Comparison of ENCODE assay signal across 8 cellular contexts in the genomic region with DNA sequence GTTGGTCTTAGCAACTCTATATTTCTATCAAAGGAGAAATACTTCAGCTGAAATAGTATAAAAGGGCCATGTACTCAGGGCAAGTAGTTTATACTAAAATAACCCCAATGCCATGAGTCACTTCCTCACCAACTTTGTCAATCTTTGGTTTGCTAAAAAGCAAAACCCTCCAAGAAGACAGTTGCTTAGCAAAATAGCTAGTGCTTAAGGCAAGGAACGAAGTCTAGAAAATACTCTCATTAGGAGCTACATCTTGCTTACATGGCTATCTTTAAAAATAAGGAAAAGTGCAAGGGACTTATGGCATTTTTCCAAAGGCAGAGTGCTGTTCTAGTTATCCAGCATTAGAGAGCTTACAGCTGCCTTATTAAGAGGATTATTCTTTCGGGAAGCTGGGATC. TPM values are rescaled to one million over a fixed set of nuclear protein-coding genes. Genes with fewer than 3 reads are reported as not detected.
DNase-seq lines count a peak whose midpoint lies in the region; TF ChIP-seq lines count a peak whose summit lies in the region.

No MANE protein-coding gene starts in this region.

- H3K27me3 ChIP-seq in SJSA1 (replicated peaks) (no peaks in the 10 kb centered on the region), dorsolateral prefrontal cortex (no peaks in the 10 kb centered on the region)

- DNase-seq in HFF-Myc (ENCODE audit: extremely low read depth, low read depth) = peak; percentile 65
- DNase-seq in SJSA1 (ENCODE audit: low read depth in 1 of 2, low spot score in 2 of 2) = peak in 1 of 2 experiments; percentile 82
- DNase-seq in fibroblast of the conjunctiva (ENCODE audit: low read depth) = peak; percentile 71
- peak; percentile 33 for DNase-seq in smooth muscle cell of the brain vasculature (ENCODE audit: low read depth, low spot score)
- no peak for DNase-seq in HEK293T (ENCODE audit: extremely low spot score)
- DNase-seq in dorsolateral prefrontal cortex = no peak
- no peak for DNase-seq in NCI-H510A treated with DMSO at 0.1 percent for 48 hours (lab: John Stamatoyannopoulos, UW)
- DNase-seq in NCI-H2227 treated with DMSO at 0.1 percent for 48 hours (lab: John Stamatoyannopoulos, UW) = no peak

- H3K4me1 ChIP-seq in SJSA1 (replicated peaks) = peaks cover 82% of the 10 kb centered on the region

- H3K4me3 ChIP-seq in HFF-Myc (replicated peaks; ENCODE audit: low read depth, low read length) (no peak overlapping the region), SJSA1 (no peak overlapping the region), dorsolateral prefrontal cortex (no peak overlapping the region)

- intact Hi-C loops in dorsolateral prefrontal cortex (cut with DNase I) = no loop called here

- TF ChIP-seq CTCF in HFF-Myc (IDR thresholded peaks at IDR 0.05; ENCODE audit: low read depth, low read length, missing control alignments) (no peak), dorsolateral prefrontal cortex (IDR thresholded peaks at IDR 0.05 in 54 of 56, conservative IDR thresholded peaks at IDR 0.05 in 2 of 56; ENCODE audit: low read depth in 1 of 56, partially characterized antibody in 56 of 56) (no peak)

- peaks cover 15% of the 10 kb centered on the region for H3K36me3 ChIP-seq in SJSA1

- CTCF ChIA-PET in HEK293T (lab: Yijun Ruan, JAX) = no interaction called here

- H3K9me3 ChIP-seq in SJSA1 (replicated peaks) = no peaks in the 10 kb centered on the region

- POLR2A ChIA-PET in HEK293T (lab: Yijun Ruan, JAX) = no interaction called here

- H3K27ac ChIP-seq in SJSA1 = peak overlapping the region; percentile 90
- no peak overlapping the region for H3K27ac ChIP-seq in dorsolateral prefrontal cortex

TF ChIP-seq in HEK293T, 16 proteins besides CTCF, POLR2A, EP300 and RAD21:
- TF ChIP-seq, protein P1, sequence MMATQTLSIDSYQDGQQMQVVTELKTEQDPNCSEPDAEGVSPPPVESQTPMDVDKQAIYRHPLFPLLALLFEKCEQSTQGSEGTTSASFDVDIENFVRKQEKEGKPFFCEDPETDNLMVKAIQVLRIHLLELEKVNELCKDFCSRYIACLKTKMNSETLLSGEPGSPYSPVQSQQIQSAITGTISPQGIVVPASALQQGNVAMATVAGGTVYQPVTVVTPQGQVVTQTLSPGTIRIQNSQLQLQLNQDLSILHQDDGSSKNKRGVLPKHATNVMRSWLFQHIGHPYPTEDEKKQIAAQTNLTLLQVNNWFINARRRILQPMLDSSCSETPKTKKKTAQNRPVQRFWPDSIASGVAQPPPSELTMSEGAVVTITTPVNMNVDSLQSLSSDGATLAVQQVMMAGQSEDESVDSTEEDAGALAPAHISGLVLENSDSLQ (IDR thresholded peaks at IDR 0.05) = no peak
- TF ChIP-seq FOXM1 (IDR thresholded peaks at IDR 0.05; ENCODE audit: borderline replicate concordance) (no peak), TARDBP (IDR thresholded peaks at IDR 0.05) (no peak), CTBP1 (IDR thresholded peaks at IDR 0.05; ENCODE audit: borderline replicate concordance) (no peak), LEF1 (IDR thresholded peaks at IDR 0.05; ENCODE audit: borderline replicate concordance) (no peak), ARNT (IDR thresholded peaks at IDR 0.05) (no peak)

RNA-seq across cellular contexts. Expression of a gene that starts 28.4 kb away (rescaled TPM):
- total RNA-seq in SJSA1 (2014; rRNA removed; shearing (Covaris generic)) = 166 and 188 TPM in 2 replicates
- total RNA-seq in dorsolateral prefrontal cortex = 10 to 100 TPM in 32 of 120 experiments, 1 to 10 TPM in 88; 2.9 to 14.9 (median 8.8) TPM

Comparison
In these comparisons a context has a peak if more than half of its experiments do, and no peak if none do; other contexts are left out.
1. DNase-seq: peak in HFF-Myc (single experiment), fibroblast of the conjunctiva (single experiment) and smooth muscle cell of the brain vasculature (single experiment); none in HEK293T (single experiment), dorsolateral prefrontal cortex (0 of 10), NCI-H510A treated with DMSO at 0.1 percent for 48 hours (single experiment) and NCI-H2227 treated with DMSO at 0.1 percent for 48 hours (single experiment).
2. RNA of a gene that starts 28.4 kb away (total RNA-seq): 166 to 188 TPM in SJSA1; 2.9 to 14.9 TPM in dorsolateral prefrontal cortex; every median in the first group is over 10 times any median in the second.